In the genomic region with DNA sequence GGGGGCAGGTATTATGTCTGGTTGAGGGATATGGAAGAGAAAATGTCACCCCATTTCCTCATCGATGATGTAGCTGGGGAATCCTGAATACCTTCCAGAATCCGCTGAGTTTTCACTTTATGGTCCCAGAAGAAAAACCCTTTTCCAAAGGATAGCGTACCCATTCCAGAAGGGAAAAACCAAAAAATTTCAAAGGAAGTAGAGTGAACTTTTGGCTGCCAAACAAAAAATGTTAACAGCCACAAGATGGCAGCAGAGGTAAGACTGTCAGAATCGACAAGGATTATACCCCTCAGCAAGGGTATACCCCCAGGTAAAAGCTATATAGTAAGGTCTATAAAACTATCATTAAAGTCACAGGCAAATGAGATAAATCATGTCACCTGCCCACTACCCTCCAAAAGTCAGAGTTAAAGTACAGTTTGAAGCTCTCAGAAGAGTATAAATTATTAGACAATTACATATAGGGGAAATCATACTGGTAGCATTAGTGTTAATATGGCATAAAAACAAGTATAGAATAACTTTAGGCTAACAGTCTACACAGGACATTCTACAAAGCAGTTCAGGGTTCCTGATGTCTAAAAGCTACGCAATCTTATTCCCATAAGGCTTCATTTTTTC, we compare ENCODE assay signal across 9 cellular contexts. TPM values are rescaled to one million over a fixed set of nuclear protein-coding genes. Genes with fewer than 3 reads are reported as not detected.
DNase-seq lines count a peak whose midpoint lies in the region; ATAC-seq and TF ChIP-seq lines count a peak whose summit lies in the region.
"Had no signal": no experiment of that assay in that cellular context is flagged by ENCODE, and none has a peak within 500 bp of the region (broad histone marks: within the 10 kb centered on the region; RNA-seq: fewer than 3 reads in every experiment).

No MANE protein-coding gene starts in this region.

- peaks cover 5% of the 10 kb centered on the region for H3K4me1 Mint-ChIP-seq in activated CD4-positive, alpha-beta T cell treated with anti-CD3 and anti-CD28 coated beads for 36 hours

- H3K36me3 ChIP-seq in Panc1 (ENCODE audit: control insufficient read depth, insufficient read depth, low read length) (peaks cover 44% of the 10 kb centered on the region), smooth muscle cell (ENCODE audit: low read depth) (peaks cover 28% of the 10 kb centered on the region)

- H2AFZ ChIP-seq in smooth muscle cell (ENCODE audit: low read depth), result no peak overlapping the region

- H3K9me3 ChIP-seq in Panc1 (ENCODE audit: control insufficient read depth, insufficient read depth, low read depth, low read length), result no peaks in the 10 kb centered on the region
- H3K9me3 ChIP-seq in smooth muscle cell (replicated peaks; ENCODE audit: low read depth), result no peaks in the 10 kb centered on the region
- H3K9me3 ChIP-seq: BLaER1 had no signal

- H3K27ac ChIP-seq in Panc1 (ENCODE audit: low read length), result no peak overlapping the region
- H3K27ac ChIP-seq in smooth muscle cell (ENCODE audit: low read depth), result peak overlapping the region; percentile 89
- H3K27ac ChIP-seq: BLaER1 had no signal

- DNase-seq in activated CD4-positive, alpha-beta T cell treated with anti-CD3 and anti-CD28 coated beads for 36 hours, result peak; percentile 46
- no peak for DNase-seq in activated CD4-positive, alpha-beta T cell treated with anti-CD3 and anti-CD28 coated beads, Interleukin-2, amount 50 U/mL, for 1 hour
- DNase-seq in Panc1 (ENCODE audit: low read depth, low spot score) (no peak), fibroblast of pulmonary artery (ENCODE audit: low read depth) (peak; percentile 53), smooth muscle cell (lab: John Stamatoyannopoulos, UW; ENCODE audit: unreplicated experiment) (no peak), DMS 273 (lab: John Stamatoyannopoulos, UW; ENCODE audit: unreplicated experiment) (no peak), Ammon's horn (ENCODE audit: low spot score) (no peak), amygdala (lab: John Stamatoyannopoulos, UW) (no peak)

- H3K4me2 ChIP-seq in smooth muscle cell, result no peak overlapping the region
- H3K4me2 ChIP-seq: BLaER1 had no signal

- TF ChIP-seq CTCF in Panc1 (IDR thresholded peaks at IDR 0.05) (peak; percentile 71), fibroblast of pulmonary artery (IDR thresholded peaks at IDR 0.05; ENCODE audit: low read length, missing control alignments) (peak; percentile 66), smooth muscle cell (IDR thresholded peaks at IDR 0.05; ENCODE audit: borderline replicate concordance, insufficient read depth, poor library complexity, severe bottlenecking) (peak; percentile 64)

- H3K36me3 Mint-ChIP-seq in activated CD4-positive, alpha-beta T cell treated with anti-CD3 and anti-CD28 coated beads for 36 hours (ENCODE audit: low read depth), result peaks cover 59% of the 10 kb centered on the region

- 77% methylated on average over 5 of the region's 5 CpGs for WGBS in smooth muscle cell (ENCODE audit: low lambda C conversion rate)

- H3K27me3 ChIP-seq in Panc1 (ENCODE audit: control insufficient read depth, insufficient read depth, low read length) (no peaks in the 10 kb centered on the region), smooth muscle cell (ENCODE audit: low read depth) (no peaks in the 10 kb centered on the region)
- H3K27me3 ChIP-seq: BLaER1 had no signal

- no TSS peak for BruUV-seq in Panc1 (replicated peaks; lab: Mats Ljungman, UMichigan)

- POLR2A ChIA-PET in activated CD4-positive, alpha-beta T cell treated with anti-CD3 and anti-CD28 coated beads for 36 hours (lab: Charles Lee), result interaction anchor here (1.1 kb wide), 1 partner anchor 9 kb away, joined by 3 read pairs; no protein-coding TSS in a partner anchor
- POLR2A ChIA-PET in Panc1 (lab: Charles Lee), result no interaction called here

- peak; percentile 59 for ATAC-seq in activated CD4-positive, alpha-beta T cell treated with anti-CD3 and anti-CD28 coated beads for 36 hours
- ATAC-seq in Panc1, result no peak

- intact Hi-C loops in activated CD4-positive, alpha-beta T cell treated with anti-CD3 and anti-CD28 coated beads for 36 hours (cut with DNase I, micrococcal nuclease), result loop anchor here in 1 of 2 experiments (1.0 kb wide), 1 partner anchor 32 kb away; no protein-coding TSS in a partner anchor
- intact Hi-C loops in Panc1 (cut with micrococcal nuclease; ENCODE audit: unreplicated experiment), result no loop called here

- no peak overlapping the region for H3K9ac ChIP-seq in smooth muscle cell (ENCODE audit: low read depth)
- H3K9ac ChIP-seq: BLaER1 had no signal

- H3K9me3 Mint-ChIP-seq in activated CD4-positive, alpha-beta T cell treated with anti-CD3 and anti-CD28 coated beads for 36 hours (ENCODE audit: low read depth), result no peaks in the 10 kb centered on the region

- H3K4me3 ChIP-seq in Panc1 (ENCODE audit: low read depth in 2 of 2, low read length in 2 of 2) (no peak overlapping the region), fibroblast of pulmonary artery (replicated peaks; ENCODE audit: low read depth, low read length) (no peak overlapping the region), smooth muscle cell (no peak overlapping the region)
- H3K4me3 ChIP-seq: BLaER1 had no signal

- in situ Hi-C loops in Panc1 (cut with HindIII; ENCODE audit: low pct_unique_long_range_greater_than_20kb, low sequenced_read_pairs), result no loop called here

- H3K4me1 ChIP-seq in Panc1 (ENCODE audit: control insufficient read depth, insufficient read depth, low read length), result peaks cover 17% of the 10 kb centered on the region
- H3K4me1 ChIP-seq in smooth muscle cell (ENCODE audit: low read depth), result peaks cover 11% of the 10 kb centered on the region

- H4K20me1 ChIP-seq in smooth muscle cell (ENCODE audit: low read depth), result peaks cover 24% of the 10 kb centered on the region

- CTCF ChIA-PET in activated CD4-positive, alpha-beta T cell treated with anti-CD3 and anti-CD28 coated beads for 36 hours (lab: Charles Lee), result interaction anchor here (0.5 to 4.8 kb wide), 38 partner anchors 9 to 511 kb away, joined by 3 to 58 read pairs (median 4); partner anchors contain the start of genes ACIN1, C14orf119, CDH24 and CEBPE
- CTCF ChIA-PET in Panc1 (lab: Charles Lee), result interaction anchor here (0.5 to 2.6 kb wide), 5 partner anchors 8 to 432 kb away, joined by 3 to 10 read pairs (median 4); partner anchors contain the start of genes ACIN1 and C14orf119

- peak overlapping the region; percentile 17 for H3K27ac Mint-ChIP-seq in activated CD4-positive, alpha-beta T cell treated with anti-CD3 and anti-CD28 coated beads for 36 hours

- H3K79me2 ChIP-seq in smooth muscle cell (ENCODE audit: low read depth), result peaks cover 23% of the 10 kb centered on the region

- H3K27me3 Mint-ChIP-seq in activated CD4-positive, alpha-beta T cell treated with anti-CD3 and anti-CD28 coated beads for 36 hours, result no peaks in the 10 kb centered on the region

- H3F3A ChIP-seq in smooth muscle cell (ENCODE audit: low read depth), result peaks cover 41% of the 10 kb centered on the region

- H3K4me3 Mint-ChIP-seq in activated CD4-positive, alpha-beta T cell treated with anti-CD3 and anti-CD28 coated beads for 36 hours, result no peak overlapping the region

RNA-seq across cellular contexts. Expression of gene ACIN1, which starts 18.0 kb away (rescaled TPM):
- total RNA-seq in activated CD4-positive, alpha-beta T cell treated with anti-CD3 and anti-CD28 coated beads for 36 hours, result 100 to 1,000 TPM; 160 to 215 TPM
- 162 TPM for total RNA-seq in Panc1 (2021; ENCODE audit: unreplicated experiment)
- polyA plus RNA-seq in Panc1 (2012; ENCODE audit: insufficient read length), result 110 TPM
- total RNA-seq in smooth muscle cell, result 64.5 and 69.0 TPM in 2 replicates
- polyA plus RNA-seq in smooth muscle cell, result 33.7 and 39.3 TPM in 2 replicates

RNA-seq across cellular contexts. Expression of gene C14orf119, which starts 18.4 kb away (rescaled TPM):
- total RNA-seq in activated CD4-positive, alpha-beta T cell treated with anti-CD3 and anti-CD28 coated beads for 36 hours, result 10 to 100 TPM; 43.8 to 51.5 TPM
- total RNA-seq in Panc1 (2021; ENCODE audit: unreplicated experiment) (39.6 TPM), smooth muscle cell (54.1 and 57.2 TPM in 2 replicates)
- polyA plus RNA-seq in Panc1 (2012; ENCODE audit: insufficient read length), result 36.4 TPM
- 119 and 130 TPM in 2 replicates for polyA plus RNA-seq in smooth muscle cell

RNA-seq across cellular contexts. Expression of gene CDH24, which starts 19.6 kb away (rescaled TPM):
- 1 to 10 TPM in 1 of 2 experiments, under 1 TPM in 1; 0.82 to 1.1 TPM for total RNA-seq in activated CD4-positive, alpha-beta T cell treated with anti-CD3 and anti-CD28 coated beads for 36 hours
- total RNA-seq in Panc1 (2021; ENCODE audit: unreplicated experiment), result 9.0 TPM
- polyA plus RNA-seq in Panc1 (2012; ENCODE audit: insufficient read length), result 6.8 TPM
- total RNA-seq in smooth muscle cell, result 3.6 and 5.5 TPM in 2 replicates
- polyA plus RNA-seq in smooth muscle cell, result 6.9 and 8.0 TPM in 2 replicates

RNA-seq across cellular contexts. Expression of gene CIROP, which starts 27.9 kb away (rescaled TPM):
- not detected for total RNA-seq in activated CD4-positive, alpha-beta T cell treated with anti-CD3 and anti-CD28 coated beads for 36 hours
- total RNA-seq in Panc1 (2021; ENCODE audit: unreplicated experiment) (not detected), smooth muscle cell (not detected in 2 replicates)
- polyA plus RNA-seq in Panc1 (2012; ENCODE audit: insufficient read length), result not detected
- not detected in 2 replicates for polyA plus RNA-seq in smooth muscle cell

RNA-seq across cellular contexts. Expression of gene PSMB11, which starts 34.9 kb away (rescaled TPM):
- total RNA-seq in activated CD4-positive, alpha-beta T cell treated with anti-CD3 and anti-CD28 coated beads for 36 hours, result not detected
- total RNA-seq in Panc1 (2021; ENCODE audit: unreplicated experiment) (not detected), smooth muscle cell (not detected in 2 replicates)
- polyA plus RNA-seq in Panc1 (2012; ENCODE audit: insufficient read length), result not detected
- polyA plus RNA-seq in smooth muscle cell, result not detected in 2 replicates

Comparison
In these comparisons a context has a peak if more than half of its experiments do, and no peak if none do; other contexts are left out.
1. DNase-seq: peak in activated CD4-positive, alpha-beta T cell treated with anti-CD3 and anti-CD28 coated beads for 36 hours (single experiment) and fibroblast of pulmonary artery (single experiment); none in activated CD4-positive, alpha-beta T cell treated with anti-CD3 and anti-CD28 coated beads, Interleukin-2, amount 50 U/mL, for 1 hour (single experiment), Panc1 (single experiment), smooth muscle cell (single experiment), DMS 273 (single experiment), Ammon's horn (single experiment) and amygdala (0 of 56).
2. Peak in every context shown above with its lines, with median percentiles within 50 percentile points of each other: CTCF ChIP-seq.